In genomic region chr5:93755716-93756115, GRCh38 we compare ENCODE assay signal across 21 cellular contexts. TPM values are rescaled to one million over a fixed set of nuclear protein-coding genes. Genes with fewer than 3 reads are reported as not detected.
"Had no signal": no experiment of that assay in that cellular context is flagged by ENCODE, and none has a peak within 500 bp of the region (broad histone marks: within the 10 kb centered on the region; RNA-seq: fewer than 3 reads in every experiment).

No MANE protein-coding gene starts in this region.

- H3K4me1 ChIP-seq: foreskin keratinocyte, right lobe of liver, testis, tibial nerve, upper lobe of right lung had no signal

- DNase-seq: caudate nucleus; effector CD8-positive, alpha-beta T cell; foreskin keratinocyte; left colon; left ventricle myocardium superior; mesenchymal stem cell; naive B cell; right lobe of liver; stimulated activated CD4-positive, alpha-beta T cell treated with anti-CD3 and anti-CD28 coated beads, Interleukin-15, amount 100 ng/mL, for 24 hours; stimulated activated CD4-positive, alpha-beta T cell treated with anti-CD3 and anti-CD28 coated beads, Interleukin-1b, Interleukin-23, amount 100 ng/mL, for 48 hours; stimulated activated CD4-positive, alpha-beta T cell treated with anti-CD3 and anti-CD28 coated beads, Interleukin-4, amount 100 ng/mL, for 24 hours; testis; upper lobe of right lung had no signal

- H2AFZ ChIP-seq: hepatocyte had no signal

- H3K4me3 ChIP-seq: coronary artery, hepatocyte, lung, right lobe of liver, testis, tibial nerve, upper lobe of right lung had no signal

- H3K36me3 ChIP-seq: right lobe of liver, upper lobe of right lung had no signal

- H3K27me3 Mint-ChIP-seq: naive B cell; stimulated activated memory B cell treated with anti-CD40 and anti-IgM and Interleukin-4, amounts not matched to agents 10 μg/mL and 1 μg/mL and 100 μg/mL, for 72 hours; stimulated activated naive CD8-positive, alpha-beta T cell treated with anti-CD3 and anti-CD28 coated beads, Interleukin-15, Interleukin-2, amounts not matched to agents 100 ng/mL and 50 ng/mL, for 24 hours had no signal

- H3K4me2 ChIP-seq: hepatocyte had no signal

- H3K27ac Mint-ChIP-seq: stimulated activated memory B cell treated with anti-CD40 and anti-IgM and Interleukin-4, amounts not matched to agents 10 μg/mL and 1 μg/mL and 100 μg/mL, for 72 hours; stimulated activated naive CD8-positive, alpha-beta T cell treated with anti-CD3 and anti-CD28 coated beads, Interleukin-15, Interleukin-2, amounts not matched to agents 100 ng/mL and 50 ng/mL, for 24 hours had no signal

- H3K9me3 ChIP-seq: right lobe of liver, testis had no signal

- ATAC-seq: foreskin keratinocyte; left colon; left ventricle myocardium superior; right lobe of liver; stimulated activated memory B cell treated with anti-CD40 and anti-IgM and Interleukin-4, amounts not matched to agents 10 μg/mL and 1 μg/mL and 100 μg/mL, for 72 hours; upper lobe of right lung had no signal

- H3K27me3 ChIP-seq: foreskin keratinocyte, hepatocyte, right lobe of liver, testis, tibial nerve, upper lobe of right lung had no signal

- H3K27ac ChIP-seq: coronary artery, epithelial cell of prostate, foreskin keratinocyte, hepatocyte, right lobe of liver, testis, tibial nerve, upper lobe of right lung had no signal

- H3K4me3 Mint-ChIP-seq: naive B cell; nephron; stimulated activated memory B cell treated with anti-CD40 and anti-IgM and Interleukin-4, amounts not matched to agents 10 μg/mL and 1 μg/mL and 100 μg/mL, for 72 hours; stimulated activated naive CD8-positive, alpha-beta T cell treated with anti-CD3 and anti-CD28 coated beads, Interleukin-15, Interleukin-2, amounts not matched to agents 100 ng/mL and 50 ng/mL, for 24 hours had no signal

RNA-seq across cellular contexts. Expression of gene POU5F2, which starts 14.3 kb away (rescaled TPM):
- polyA plus RNA-seq: foreskin keratinocyte had no signal
